ENCODE assay signal across 9 cellular contexts in the genomic region with DNA sequence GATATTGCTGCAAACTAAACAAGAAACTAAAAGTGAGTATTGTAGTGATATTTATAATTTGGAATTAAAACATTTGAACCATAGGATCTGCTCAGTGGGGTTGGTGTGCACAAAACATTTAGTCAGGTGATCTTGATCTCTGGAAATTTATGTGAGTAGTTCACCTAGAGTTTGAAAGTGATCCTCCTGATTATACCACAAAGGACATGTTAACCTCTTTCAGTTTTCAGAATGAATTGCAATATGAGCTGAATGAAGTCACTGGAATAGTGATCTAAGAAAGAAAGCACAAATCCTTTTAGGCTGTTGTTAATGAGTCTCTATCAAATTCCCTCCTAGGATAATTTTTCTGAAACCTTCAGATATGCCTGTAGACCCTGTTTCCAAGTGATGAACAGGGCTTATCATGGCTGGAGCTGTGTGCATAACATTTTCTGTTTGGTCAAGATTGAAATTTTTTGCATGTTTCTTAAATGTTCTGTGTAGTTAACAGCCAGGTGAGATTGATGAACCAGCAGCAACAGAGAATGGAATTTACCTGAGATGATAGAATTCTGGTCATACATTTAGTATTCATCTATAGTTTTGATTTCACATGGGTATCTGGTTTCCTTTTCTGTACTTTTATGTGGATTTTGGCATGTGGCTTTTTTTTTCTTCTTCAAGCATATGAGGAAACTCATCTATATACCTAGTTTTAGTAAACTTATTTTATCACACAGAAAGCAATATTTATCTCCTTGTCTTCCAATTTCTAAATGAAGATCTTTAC. TPM values are rescaled to one million over a fixed set of nuclear protein-coding genes. Genes with fewer than 3 reads are reported as not detected.
DNase-seq lines count a peak whose midpoint lies in the region; ATAC-seq and TF ChIP-seq lines count a peak whose summit lies in the region.
"Had no signal": no experiment of that assay in that cellular context is flagged by ENCODE, and none has a peak within 500 bp of the region (broad histone marks: within the 10 kb centered on the region; RNA-seq: fewer than 3 reads in every experiment).

No MANE protein-coding gene starts in this region.

- TF ChIP-seq CTCF in osteoblast (IDR thresholded peaks at IDR 0.05; ENCODE audit: extremely low read depth, low read depth, low read length), result no peak

- H4K20me1 ChIP-seq in osteoblast (ENCODE audit: insufficient read depth, low read length), result no peaks in the 10 kb centered on the region

- ATAC-seq in GM18505 (IDR thresholded peaks at IDR 0.05; ENCODE audit: unreplicated experiment), result peak; percentile 91
- peak; percentile 95 for ATAC-seq in GM19463 (IDR thresholded peaks at IDR 0.05; ENCODE audit: unreplicated experiment)
- peak; percentile 94 for ATAC-seq in HG03045 (IDR thresholded peaks at IDR 0.05; ENCODE audit: unreplicated experiment)
- peak; percentile 78 for ATAC-seq in activated CD8-positive, alpha-beta T cell treated with anti-CD3 and anti-CD28 coated beads, Interleukin-2, amount 10 ng/mL, durations not matched to agents 7 days and 5 days

- no peaks in the 10 kb centered on the region for H3K27me3 Mint-ChIP-seq in activated CD8-positive, alpha-beta T cell treated with anti-CD3 and anti-CD28 coated beads, Interleukin-2, amount 10 ng/mL, durations not matched to agents 7 days and 5 days (ENCODE audit: low read depth)

- H3K4me1 ChIP-seq in osteoblast (ENCODE audit: insufficient read depth, low read length), result no peaks in the 10 kb centered on the region

- no peaks in the 10 kb centered on the region for H3K9me3 ChIP-seq in osteoblast (ENCODE audit: low read depth, low read length)

- H3K9me3 Mint-ChIP-seq in activated CD8-positive, alpha-beta T cell treated with anti-CD3 and anti-CD28 coated beads, Interleukin-2, amount 10 ng/mL, durations not matched to agents 7 days and 5 days (ENCODE audit: insufficient read depth), result peaks cover 11% of the 10 kb centered on the region

- H3K27ac ChIP-seq in osteoblast (ENCODE audit: low read depth, low read length), result no peak overlapping the region

- H2AFZ ChIP-seq in osteoblast (ENCODE audit: low read length), result no peak overlapping the region

- H3K27me3 ChIP-seq in osteoblast (ENCODE audit: insufficient read depth, low read length), result no peaks in the 10 kb centered on the region

- H3K4me1 Mint-ChIP-seq in activated CD8-positive, alpha-beta T cell treated with anti-CD3 and anti-CD28 coated beads, Interleukin-2, amount 10 ng/mL, durations not matched to agents 7 days and 5 days (ENCODE audit: low read depth), result peaks cover 44% of the 10 kb centered on the region

- no peak overlapping the region for H3K4me2 ChIP-seq in osteoblast (ENCODE audit: insufficient read depth, low read length)

- POLR2A ChIA-PET in activated CD8-positive, alpha-beta T cell treated with anti-CD3 and anti-CD28 coated beads, Interleukin-2, amount 10 ng/mL, durations not matched to agents 7 days and 5 days (lab: Charles Lee), result interaction anchor here (0.7 kb wide), 1 partner anchor 27 kb away, joined by 3 read pairs; no protein-coding TSS in a partner anchor

- H3K36me3 ChIP-seq in osteoblast (ENCODE audit: insufficient read depth, low read length), result no peaks in the 10 kb centered on the region

- no peak for TF ChIP-seq POLR2A in GM18505 (IDR thresholded peaks at IDR 0.05; ENCODE audit: borderline replicate concordance, extremely low read depth, insufficient read depth, insufficient read length)

- no peak for DNase-seq in activated CD8-positive, alpha-beta T cell treated with anti-CD3 and anti-CD28 coated beads, Interleukin-2, amount 10 ng/mL, durations not matched to agents 7 days and 5 days
- DNase-seq in NCI-H2171 treated with DMSO at 0.1 percent for 48 hours (lab: John Stamatoyannopoulos, UW), result no peak
- DNase-seq in NCI-H446 treated with DMSO at 0.1 percent for 48 hours (lab: John Stamatoyannopoulos, UW), result no peak
- DNase-seq in NCI-H510A (lab: John Stamatoyannopoulos, UW), result no peak
- no peak for DNase-seq in osteoblast (ENCODE audit: insufficient read length, low spot score, missing footprints)
- DNase-seq: NCI-H82 had no signal

- no peak overlapping the region for H3K4me3 ChIP-seq in osteoblast (ENCODE audit: insufficient read depth, low read length)

- peak overlapping the region; percentile 12 for H3K4me3 Mint-ChIP-seq in activated CD8-positive, alpha-beta T cell treated with anti-CD3 and anti-CD28 coated beads, Interleukin-2, amount 10 ng/mL, durations not matched to agents 7 days and 5 days

- CTCF ChIA-PET in activated CD8-positive, alpha-beta T cell treated with anti-CD3 and anti-CD28 coated beads, Interleukin-2, amount 10 ng/mL, durations not matched to agents 7 days and 5 days (lab: Charles Lee), result interaction anchor here (0.9 to 1.0 kb wide), 3 partner anchors 14 to 75 kb away, joined by 3 to 4 read pairs (median 4); no protein-coding TSS in a partner anchor

- H3K79me2 ChIP-seq in osteoblast (ENCODE audit: insufficient read depth, low read length), result no peaks in the 10 kb centered on the region

- H3K27ac Mint-ChIP-seq in activated CD8-positive, alpha-beta T cell treated with anti-CD3 and anti-CD28 coated beads, Interleukin-2, amount 10 ng/mL, durations not matched to agents 7 days and 5 days, result peak overlapping the region; percentile 60

- H3K36me3 Mint-ChIP-seq in activated CD8-positive, alpha-beta T cell treated with anti-CD3 and anti-CD28 coated beads, Interleukin-2, amount 10 ng/mL, durations not matched to agents 7 days and 5 days (ENCODE audit: low read depth), result peaks cover 56% of the 10 kb centered on the region

RNA-seq across cellular contexts. Expression of a gene that starts 25.5 kb away (rescaled TPM):
- total RNA-seq in activated CD8-positive, alpha-beta T cell treated with anti-CD3 and anti-CD28 coated beads, Interleukin-2, amount 10 ng/mL, durations not matched to agents 7 days and 5 days, result 10 to 100 TPM; 24.9 to 26.7 TPM
- total RNA-seq in osteoblast, result 6.5 and 6.9 TPM in 2 replicates
